In the genomic region with DNA sequence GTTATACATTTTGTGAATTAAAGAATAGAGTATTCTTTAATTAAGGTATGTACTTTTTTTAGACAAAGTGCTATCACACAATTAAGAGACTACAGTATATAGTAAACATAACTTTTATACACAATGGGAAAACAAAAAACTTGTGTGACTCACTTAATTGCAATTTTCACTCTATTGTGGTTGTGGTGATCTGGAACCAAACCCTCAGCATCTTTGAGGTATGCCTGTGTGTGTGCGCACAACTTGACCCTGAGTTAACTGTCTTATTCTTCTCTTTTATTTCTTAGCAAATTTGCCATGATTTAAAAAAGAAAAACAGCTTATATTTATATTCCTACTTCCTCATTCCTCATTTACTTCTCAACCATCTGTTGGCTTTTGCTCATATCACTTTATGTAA, we compare ENCODE assay signal across 1 cellular context.
TF ChIP-seq lines count a peak whose summit lies in the region.

No MANE protein-coding gene starts in this region.

TF ChIP-seq in IMR-90, 13 proteins besides CTCF, POLR2A, EP300 and RAD21 (continued from another document):
- TF ChIP-seq, protein P1, sequence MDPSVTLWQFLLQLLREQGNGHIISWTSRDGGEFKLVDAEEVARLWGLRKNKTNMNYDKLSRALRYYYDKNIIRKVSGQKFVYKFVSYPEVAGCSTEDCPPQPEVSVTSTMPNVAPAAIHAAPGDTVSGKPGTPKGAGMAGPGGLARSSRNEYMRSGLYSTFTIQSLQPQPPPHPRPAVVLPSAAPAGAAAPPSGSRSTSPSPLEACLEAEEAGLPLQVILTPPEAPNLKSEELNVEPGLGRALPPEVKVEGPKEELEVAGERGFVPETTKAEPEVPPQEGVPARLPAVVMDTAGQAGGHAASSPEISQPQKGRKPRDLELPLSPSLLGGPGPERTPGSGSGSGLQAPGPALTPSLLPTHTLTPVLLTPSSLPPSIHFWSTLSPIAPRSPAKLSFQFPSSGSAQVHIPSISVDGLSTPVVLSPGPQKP (IDR thresholded peaks at IDR 0.05; ENCODE audit: borderline replicate concordance, low read depth, low read length) = no peak
